12 cellular contexts compared by ENCODE assay signal in the genomic region with DNA sequence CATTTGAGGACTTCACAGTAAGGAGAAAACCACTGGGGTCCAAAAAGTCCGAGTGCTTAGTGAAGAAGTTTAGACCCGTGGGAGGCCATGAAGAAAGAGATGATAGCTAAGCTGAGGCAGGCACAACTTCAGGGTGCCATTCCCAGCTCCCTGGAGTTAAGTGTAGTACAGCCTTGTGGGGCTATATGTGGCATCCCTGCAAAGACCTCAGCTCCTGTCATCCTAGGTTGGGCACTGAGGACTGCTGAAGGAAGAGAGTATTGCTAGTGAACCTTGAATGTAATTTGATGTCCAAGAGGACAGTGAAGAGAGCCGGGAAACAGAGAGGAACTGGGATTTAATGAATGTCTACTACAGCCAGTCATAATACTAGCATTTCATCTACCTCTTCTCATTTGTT.
DNase-seq lines count a peak whose midpoint lies in the region; ATAC-seq and TF ChIP-seq lines count a peak whose summit lies in the region.
"Had no signal": no experiment of that assay in that cellular context is flagged by ENCODE, and none has a peak within 500 bp of the region (broad histone marks: within the 10 kb centered on the region; RNA-seq: fewer than 3 reads in every experiment).

No MANE protein-coding gene starts in this region.

- peak overlapping the region; percentile 86 for H3K27ac Mint-ChIP-seq in activated CD8-positive, alpha-beta memory T cell treated with anti-CD3 and anti-CD28 coated beads, Interleukin-2, amount 10 ng/mL, durations not matched to agents 7 days and 5 days
- H3K27ac Mint-ChIP-seq in stimulated activated effector memory CD8-positive, alpha-beta T cell treated with anti-CD3 and anti-CD28 coated beads, Interleukin-12 subunit alpha, Interleukin-12 subunit beta, amount 100 ng/mL, for 72 hours: peak overlapping the region; percentile 3
- H3K27ac Mint-ChIP-seq in mesothelial cell of epicardium: no peak overlapping the region

- H3K27me3 Mint-ChIP-seq in activated CD8-positive, alpha-beta memory T cell treated with anti-CD3 and anti-CD28 coated beads, Interleukin-2, amount 10 ng/mL, durations not matched to agents 7 days and 5 days: no peaks in the 10 kb centered on the region
- H3K27me3 Mint-ChIP-seq in mesothelial cell of epicardium (ENCODE audit: low read depth): no peaks in the 10 kb centered on the region

- H3K79me2 ChIP-seq in OCI-LY3 (ENCODE audit: low read length): no peaks in the 10 kb centered on the region; the same call in 1 of the 2 replicates

- peak overlapping the region; percentile 63 for H3K4me3 Mint-ChIP-seq in activated CD8-positive, alpha-beta memory T cell treated with anti-CD3 and anti-CD28 coated beads, Interleukin-2, amount 10 ng/mL, durations not matched to agents 7 days and 5 days
- peak overlapping the region; percentile 57 for H3K4me3 Mint-ChIP-seq in stimulated activated effector memory CD8-positive, alpha-beta T cell treated with anti-CD3 and anti-CD28 coated beads, Interleukin-12 subunit alpha, Interleukin-12 subunit beta, amount 100 ng/mL, for 72 hours
- H3K4me3 Mint-ChIP-seq in mesothelial cell of epicardium: no peak overlapping the region

- peak overlapping the region; percentile 71 for H3K4me2 ChIP-seq in OCI-LY3 (ENCODE audit: low read length)

- TF ChIP-seq CTCF in OCI-LY3 (IDR thresholded peaks at IDR 0.05; ENCODE audit: low read depth, low read length) (no peak), esophagus muscularis mucosa (IDR thresholded peaks at IDR 0.05) (no peak), mesothelial cell of epicardium (IDR thresholded peaks at IDR 0.05; ENCODE audit: unreplicated experiment) (no peak)

- H4K20me1 ChIP-seq in OCI-LY3 (ENCODE audit: insufficient read depth, low read length): peaks cover 18% of the 10 kb centered on the region; the same call in 1 of the 2 replicates

- no peak for DNase-seq in activated CD8-positive, alpha-beta memory T cell treated with anti-CD3 and anti-CD28 coated beads, Interleukin-2, amount 10 ng/mL, durations not matched to agents 7 days and 5 days
- DNase-seq in activated CD8-positive, alpha-beta memory T cell treated with anti-CD3 and anti-CD28 coated beads for 24 hours: no peak
- no peak for DNase-seq in esophagus muscularis mucosa (ENCODE audit: extremely low spot score)
- no peak for DNase-seq in stimulated activated effector memory CD8-positive, alpha-beta T cell treated with anti-CD3 and anti-CD28 coated beads, Interleukin-12 subunit alpha, Interleukin-12 subunit beta, amount 100 ng/mL, for 72 hours (ENCODE audit: low spot score in 2 of 2)
- DNase-seq in mesothelial cell of epicardium (ENCODE audit: low spot score in 2 of 2, unreplicated experiment in 2 of 2): no peak
- DNase-seq in midbrain (lab: John Stamatoyannopoulos, UW): no peak
- DNase-seq in amniotic stem cell (lab: John Stamatoyannopoulos, UW): no peak
- DNase-seq: effector CD4-positive, alpha-beta T cell; gastrocnemius medialis; kidney; T1000 had no signal

- TF ChIP-seq EP300 in esophagus muscularis mucosa (IDR thresholded peaks at IDR 0.05): no peak

- TF ChIP-seq POLR2A in esophagus muscularis mucosa (IDR thresholded peaks at IDR 0.05; ENCODE audit: low read depth): no peak

- 87% methylated on average over 3 of the region's 3 CpGs for WGBS in esophagus muscularis mucosa

- CTCF ChIA-PET in activated CD8-positive, alpha-beta memory T cell treated with anti-CD3 and anti-CD28 coated beads, Interleukin-2, amount 10 ng/mL, durations not matched to agents 7 days and 5 days (lab: Charles Lee): interaction anchor here (1.1 to 5.4 kb wide), 12 partner anchors 12 to 246 kb away, joined by 3 to 26 read pairs (median 6); no protein-coding TSS in a partner anchor

- no peak for ATAC-seq in activated CD8-positive, alpha-beta memory T cell treated with anti-CD3 and anti-CD28 coated beads, Interleukin-2, amount 10 ng/mL, durations not matched to agents 7 days and 5 days
- ATAC-seq in stimulated activated effector memory CD8-positive, alpha-beta T cell treated with anti-CD3 and anti-CD28 coated beads, Interleukin-12 subunit alpha, Interleukin-12 subunit beta, amount 100 ng/mL, for 72 hours: no peak
- ATAC-seq: gastrocnemius medialis had no signal

- H2AFZ ChIP-seq in OCI-LY3 (ENCODE audit: low read depth, low read length): no peak overlapping the region

- H3K4me1 ChIP-seq in OCI-LY3 (ENCODE audit: low read length): peaks cover 68% of the 10 kb centered on the region
- H3K4me1 ChIP-seq in esophagus muscularis mucosa: peaks cover 44 to 84% (median 64%) of the 10 kb centered on the region in 4 donors

- no peak overlapping the region for H3K9ac ChIP-seq in OCI-LY3 (ENCODE audit: low read length)

- H3K36me3 ChIP-seq in OCI-LY3 (replicated peaks; ENCODE audit: low read depth, low read length) (peaks cover 5% of the 10 kb centered on the region), esophagus muscularis mucosa (no peaks in the 10 kb centered on the region)
- H3K36me3 ChIP-seq: gastrocnemius medialis had no signal

- H3K9me3 Mint-ChIP-seq in activated CD8-positive, alpha-beta memory T cell treated with anti-CD3 and anti-CD28 coated beads, Interleukin-2, amount 10 ng/mL, durations not matched to agents 7 days and 5 days (ENCODE audit: low read depth): no peaks in the 10 kb centered on the region
- H3K9me3 Mint-ChIP-seq in stimulated activated effector memory CD8-positive, alpha-beta T cell treated with anti-CD3 and anti-CD28 coated beads, Interleukin-12 subunit alpha, Interleukin-12 subunit beta, amount 100 ng/mL, for 72 hours: no peaks in the 10 kb centered on the region
- no peaks in the 10 kb centered on the region for H3K9me3 Mint-ChIP-seq in mesothelial cell of epicardium

- peaks cover 77% of the 10 kb centered on the region for H3K4me1 Mint-ChIP-seq in activated CD8-positive, alpha-beta memory T cell treated with anti-CD3 and anti-CD28 coated beads, Interleukin-2, amount 10 ng/mL, durations not matched to agents 7 days and 5 days
- H3K4me1 Mint-ChIP-seq in stimulated activated effector memory CD8-positive, alpha-beta T cell treated with anti-CD3 and anti-CD28 coated beads, Interleukin-12 subunit alpha, Interleukin-12 subunit beta, amount 100 ng/mL, for 72 hours: peaks cover 75% of the 10 kb centered on the region
- peaks cover 12% of the 10 kb centered on the region for H3K4me1 Mint-ChIP-seq in mesothelial cell of epicardium

- intact Hi-C loops in esophagus muscularis mucosa (cut with DNase I): no loop called here

- peaks cover 10% of the 10 kb centered on the region for H3K36me3 Mint-ChIP-seq in activated CD8-positive, alpha-beta memory T cell treated with anti-CD3 and anti-CD28 coated beads, Interleukin-2, amount 10 ng/mL, durations not matched to agents 7 days and 5 days
- H3K36me3 Mint-ChIP-seq in stimulated activated effector memory CD8-positive, alpha-beta T cell treated with anti-CD3 and anti-CD28 coated beads, Interleukin-12 subunit alpha, Interleukin-12 subunit beta, amount 100 ng/mL, for 72 hours: peaks cover 23% of the 10 kb centered on the region
- peaks cover 16% of the 10 kb centered on the region for H3K36me3 Mint-ChIP-seq in mesothelial cell of epicardium

- peak overlapping the region; percentile 41 for H3K4me3 ChIP-seq in OCI-LY3 (ENCODE audit: low read length)
- no peak overlapping the region for H3K4me3 ChIP-seq in esophagus muscularis mucosa
- H3K4me3 ChIP-seq: gastrocnemius medialis had no signal

- peak overlapping the region; percentile 6; the same call in 1 of the 2 replicates for H3K27ac ChIP-seq in OCI-LY3 (ENCODE audit: low read length)
- H3K27ac ChIP-seq in esophagus muscularis mucosa (replicated peaks in 1 of 4): peak overlapping the region; percentile 65 to 77 (median 70)
- H3K27ac ChIP-seq: gastrocnemius medialis had no signal

- H3K27me3 ChIP-seq in OCI-LY3 (ENCODE audit: low read depth, low read length) (no peaks in the 10 kb centered on the region), esophagus muscularis mucosa (no peaks in the 10 kb centered on the region)
- H3K27me3 ChIP-seq: gastrocnemius medialis had no signal

- H3K9me3 ChIP-seq in OCI-LY3 (ENCODE audit: insufficient read depth, low read length): no peaks in the 10 kb centered on the region
- H3K9me3 ChIP-seq in esophagus muscularis mucosa: no peaks in the 10 kb centered on the region
- H3K9me3 ChIP-seq: gastrocnemius medialis had no signal
